ENCODE assay signal across 9 cellular contexts in the genomic region with DNA sequence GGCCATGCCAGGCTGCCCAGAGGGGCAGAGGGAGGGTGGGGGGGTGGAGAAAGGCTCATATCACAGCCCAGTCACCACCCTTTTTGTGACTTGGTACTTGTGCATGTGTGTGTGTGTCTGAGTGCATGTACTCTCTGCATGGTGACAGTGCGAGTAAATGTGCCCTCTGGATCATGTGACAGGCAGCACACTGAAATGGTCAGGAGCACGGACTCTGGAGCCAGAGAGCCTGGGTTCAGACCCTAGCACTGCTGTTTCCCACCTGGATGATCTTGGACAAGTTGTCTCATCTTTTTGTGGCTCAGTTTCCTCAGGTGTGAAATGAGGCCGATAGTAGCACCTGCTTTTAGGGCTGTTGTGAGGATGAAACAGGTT. TPM values are rescaled to one million over a fixed set of nuclear protein-coding genes. Genes with fewer than 3 reads are reported as not detected.
DNase-seq lines count a peak whose midpoint lies in the region; ATAC-seq, FAIRE-seq and TF ChIP-seq lines count a peak whose summit lies in the region.
"Had no signal": no experiment of that assay in that cellular context is flagged by ENCODE, and none has a peak within 500 bp of the region (broad histone marks: within the 10 kb centered on the region; RNA-seq: fewer than 3 reads in every experiment).

No MANE protein-coding gene starts in this region.

- ATAC-seq in HG03520 (IDR thresholded peaks at IDR 0.05; ENCODE audit: unreplicated experiment) (no peak), GM21390 (IDR thresholded peaks at IDR 0.05; ENCODE audit: unreplicated experiment) (no peak)

- H3K27me3 ChIP-seq in skeletal muscle tissue (ENCODE audit: control insufficient read depth in 3 of 3, insufficient read depth in 3 of 3, low read length in 3 of 3), result no peaks in the 10 kb centered on the region

- peak overlapping the region; percentile 98 for H3K27ac ChIP-seq in VCaP
- peak overlapping the region; percentile 96 for H3K27ac ChIP-seq in skeletal muscle tissue (ENCODE audit: low read depth, low read length)

- H3K4me1 ChIP-seq in skeletal muscle tissue (ENCODE audit: control insufficient read depth in 3 of 3, insufficient read depth in 3 of 3, low read length in 3 of 3), result peaks cover 42 to 59% (median 54%) of the 10 kb centered on the region in 3 donors

- H3K36me3 ChIP-seq in skeletal muscle tissue (ENCODE audit: control insufficient read depth in 3 of 3, insufficient read depth in 3 of 3, low read length in 3 of 3), result peaks cover 24 to 35% (median 24%) of the 10 kb centered on the region in 3 donors

- FAIRE-seq in GM12891 (lab: Jason Lieb, UNC), result peak; percentile 13

- DNase-seq in GM12891 (ENCODE audit: insufficient read length, low spot score) (no peak), foreskin fibroblast (no peak), iPS-NIHi11 (ENCODE audit: low spot score) (no peak), NCI-H82 (lab: John Stamatoyannopoulos, UW) (no peak)
- DNase-seq: NCI-H2227 treated with DMSO at 0.1 percent for 48 hours had no signal

- no peak for TF ChIP-seq POLR2A in GM12891 (IDR thresholded peaks at IDR 0.05; ENCODE audit: low read depth, low read length)

- TF ChIP-seq CTCF in VCaP (conservative IDR thresholded peaks at IDR 0.05), result no peak
- TF ChIP-seq CTCF in foreskin fibroblast (IDR thresholded peaks at IDR 0.05; ENCODE audit: low read depth, low read length), result no peak

- peak overlapping the region; percentile 81 to 84 for H3K4me3 ChIP-seq in foreskin fibroblast (ENCODE audit: low read depth in 1 of 2, low read length in 2 of 2)
- H3K4me3 ChIP-seq in skeletal muscle tissue (ENCODE audit: low read length in 3 of 3), result peak overlapping the region; percentile 60 to 76 (median 75)

- no peaks in the 10 kb centered on the region for H3K9me3 ChIP-seq in skeletal muscle tissue (ENCODE audit: control insufficient read depth in 3 of 3, low read length in 3 of 3)

- H3K9ac ChIP-seq in skeletal muscle tissue (ENCODE audit: low read depth in 1 of 3, low read length in 3 of 3), result peak overlapping the region; percentile 87 to 94 (median 89)

TF ChIP-seq in GM12891, 5 proteins besides CTCF, POLR2A, EP300 and RAD21:
- no peak for TF ChIP-seq POLR2AphosphoS5 (IDR thresholded peaks at IDR 0.05; ENCODE audit: low read depth, low read length)
- no peak for TF ChIP-seq PAX5 (IDR thresholded peaks at IDR 0.05; ENCODE audit: insufficient read depth, low read length, severe bottlenecking)
- no peak for TF ChIP-seq TAF1 (IDR thresholded peaks at IDR 0.05; ENCODE audit: low read depth, low read length)
- TF ChIP-seq POU2F2 (IDR thresholded peaks at IDR 0.05; ENCODE audit: low read depth, low read length), result no peak
- TF ChIP-seq SPI1 (IDR thresholded peaks at IDR 0.05; ENCODE audit: low read depth, low read length), result no peak

RNA-seq across cellular contexts. Expression of gene CIC, which starts 2.0 kb away (rescaled TPM):
- 18.5 TPM for polyA plus RNA-seq in GM12891 (2012; ENCODE audit: low read depth, missing spikeins)
- 10.4 TPM for total RNA-seq in skeletal muscle tissue

RNA-seq across cellular contexts. Expression of gene ERF, which starts 16.1 kb away (rescaled TPM):
- 18.2 TPM for polyA plus RNA-seq in GM12891 (2012; ENCODE audit: low read depth, missing spikeins)
- total RNA-seq in skeletal muscle tissue, result 12.0 TPM

RNA-seq across cellular contexts. Expression of gene GSK3A, which starts 28.6 kb away (rescaled TPM):
- polyA plus RNA-seq in GM12891 (2012; ENCODE audit: low read depth, missing spikeins), result 27.4 TPM
- total RNA-seq in skeletal muscle tissue, result 5.2 TPM

RNA-seq across cellular contexts. Expression of gene PRR19, which starts 30.9 kb away (rescaled TPM):
- 0.40 TPM for polyA plus RNA-seq in GM12891 (2012; ENCODE audit: low read depth, missing spikeins)
- not detected for total RNA-seq in skeletal muscle tissue

RNA-seq across cellular contexts. Expression of gene PAFAH1B3, which starts 31.4 kb away (rescaled TPM):
- polyA plus RNA-seq in GM12891 (2012; ENCODE audit: low read depth, missing spikeins), result 25.0 TPM
- total RNA-seq in skeletal muscle tissue, result 29.2 TPM
